17 cellular contexts compared by ENCODE assay signal in the genomic region with DNA sequence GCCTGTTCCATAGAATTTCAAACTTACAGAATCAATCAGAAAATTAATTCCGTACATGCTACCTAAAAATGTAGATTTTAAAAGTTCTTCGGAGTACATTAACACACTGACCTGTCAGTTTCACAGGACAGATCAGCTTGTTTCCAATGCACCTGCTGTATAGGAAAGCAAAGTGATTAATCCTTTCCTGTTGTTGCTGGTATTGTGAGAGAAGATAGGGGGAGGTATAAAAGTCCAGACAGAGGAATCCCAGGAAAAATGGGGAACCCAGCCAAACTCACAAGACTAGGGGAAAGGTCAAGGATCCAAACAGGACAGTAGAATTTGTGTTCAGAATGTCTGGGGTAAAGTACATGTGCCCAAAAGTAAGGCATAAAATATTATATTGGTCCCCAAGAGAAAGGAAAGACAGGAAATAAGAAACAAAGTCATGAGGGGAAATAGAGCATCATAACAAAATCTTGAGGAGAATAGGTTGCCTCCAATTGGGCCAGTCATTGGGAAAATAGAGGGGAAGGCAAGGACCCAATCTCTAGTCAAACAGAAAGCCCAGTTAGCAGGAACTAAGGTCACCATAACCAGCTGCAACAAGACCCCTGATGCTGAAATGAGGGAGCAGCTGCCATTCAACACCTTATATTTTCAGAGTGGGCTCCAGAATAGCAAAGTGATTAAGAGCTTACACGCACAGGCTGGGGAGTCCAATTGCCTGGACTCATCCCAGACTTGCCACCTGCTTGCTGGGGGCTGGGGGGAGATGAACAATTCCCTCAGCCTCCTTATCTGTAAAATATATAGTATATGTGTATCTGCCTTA. TPM values are rescaled to one million over a fixed set of nuclear protein-coding genes. Genes with fewer than 3 reads are reported as not detected.
A peak's percentile ranks its signal among the peaks of the same experiment; 100 is the strongest.
DNase-seq lines count a peak whose midpoint lies in the region; ATAC-seq and TF ChIP-seq lines count a peak whose summit lies in the region.
"Had no signal": no experiment of that assay in that cellular context is flagged by ENCODE, and none has a peak within 500 bp of the region (broad histone marks: within the 10 kb centered on the region; RNA-seq: fewer than 3 reads in every experiment).

No MANE protein-coding gene starts in this region.

- intact Hi-C loops in left cardiac atrium (cut with DNase I) (no loop called here), esophagus muscularis mucosa (cut with DNase I) (no loop called here), dorsolateral prefrontal cortex (cut with DNase I) (no loop called here)

- ATAC-seq in left cardiac atrium = no peak

- H3K36me3 ChIP-seq in right atrium auricular region (no peaks in the 10 kb centered on the region), esophagus muscularis mucosa (no peaks in the 10 kb centered on the region), rectal smooth muscle tissue (ENCODE audit: control insufficient read depth, insufficient read depth, low read length) (no peaks in the 10 kb centered on the region)
- H3K36me3 ChIP-seq: BE2C had no signal

- no peak overlapping the region for H3K9ac ChIP-seq in rectal smooth muscle tissue (ENCODE audit: low read length)
- H3K9ac ChIP-seq: GM23248 had no signal

- H3K4me3 ChIP-seq in right atrium auricular region (no peak overlapping the region), esophagus muscularis mucosa (no peak overlapping the region), rectal smooth muscle tissue (ENCODE audit: low read length) (no peak overlapping the region), dorsolateral prefrontal cortex (no peak overlapping the region)
- H3K4me3 ChIP-seq: GM23248 had no signal

- H3K4me1 ChIP-seq in right atrium auricular region (peaks cover 0 to 74% of the 10 kb centered on the region in 2 donors), esophagus muscularis mucosa (peaks cover 60 to 85% (median 77%) of the 10 kb centered on the region in 4 donors), rectal smooth muscle tissue (ENCODE audit: control insufficient read depth, insufficient read depth, low read length) (peaks cover 33% of the 10 kb centered on the region)
- H3K4me1 ChIP-seq: BE2C had no signal

- no peak for TF ChIP-seq EP300 in esophagus muscularis mucosa (IDR thresholded peaks at IDR 0.05)

- no peak for TF ChIP-seq POLR2A in esophagus muscularis mucosa (IDR thresholded peaks at IDR 0.05; ENCODE audit: low read depth)

- WGBS in esophagus muscularis mucosa = 83% methylated on average over 3 of the region's 3 CpGs

- no peaks in the 10 kb centered on the region for H3K27me3 ChIP-seq in right atrium auricular region
- no peaks in the 10 kb centered on the region for H3K27me3 ChIP-seq in esophagus muscularis mucosa
- no peaks in the 10 kb centered on the region for H3K27me3 ChIP-seq in rectal smooth muscle tissue (ENCODE audit: control insufficient read depth, insufficient read depth, low read length)
- no peaks in the 10 kb centered on the region for H3K27me3 ChIP-seq in dorsolateral prefrontal cortex

- H3K9me3 ChIP-seq in right atrium auricular region = no peaks in the 10 kb centered on the region
- H3K9me3 ChIP-seq in esophagus muscularis mucosa = no peaks in the 10 kb centered on the region
- H3K9me3 ChIP-seq: BE2C had no signal

- DNase-seq in right atrium auricular region (ENCODE audit: low spot score) (no peak), left cardiac atrium (no peak), esophagus muscularis mucosa (ENCODE audit: extremely low spot score) (no peak), dorsolateral prefrontal cortex (no peak)
- no peak for DNase-seq in stimulated activated CD4-positive, alpha-beta T cell treated with anti-CD3 and anti-CD28 coated beads, Interleukin-4, amount 100 ng/mL, for 1 hour
- DNase-seq in activated effector memory CD4-positive, alpha-beta T cell treated with anti-CD3 and anti-CD28 coated beads, Interleukin-2, amount 50 U/mL, for 16 hours = no peak
- DNase-seq: BE2C; CD4-positive, alpha-beta memory T cell; DND-41; GF-D8; GM23248; MV-4-11; NCI-H1436 treated with DMSO at 0.1 percent for 48 hours; NCI-H2081; NCI-H2227 treated with DMSO at 0.1 percent for 48 hours; NCI-H69 had no signal

- H3K27ac ChIP-seq in right atrium auricular region = peak overlapping the region; percentile 34 to 44
- peak overlapping the region; percentile 15 to 89 (median 28) for H3K27ac ChIP-seq in esophagus muscularis mucosa (replicated peaks in 1 of 4)
- peak overlapping the region; percentile 38 for H3K27ac ChIP-seq in rectal smooth muscle tissue (ENCODE audit: low read depth, low read length)
- H3K27ac ChIP-seq in dorsolateral prefrontal cortex = no peak overlapping the region
- H3K27ac ChIP-seq: GM23248 had no signal

- TF ChIP-seq CTCF in right atrium auricular region (IDR thresholded peaks at IDR 0.05) (no peak), esophagus muscularis mucosa (IDR thresholded peaks at IDR 0.05) (no peak), dorsolateral prefrontal cortex (IDR thresholded peaks at IDR 0.05 in 54 of 56, conservative IDR thresholded peaks at IDR 0.05 in 2 of 56; ENCODE audit: low read depth in 1 of 56, partially characterized antibody in 56 of 56) (no peak)

RNA-seq across cellular contexts. Expression of gene FILIP1, which starts 10.3 kb away (rescaled TPM):
- total RNA-seq in right atrium auricular region = 100 to 1,000 TPM in 1 of 2 donors, 10 to 100 TPM in 1; 78.2 to 117 TPM
- 10 to 100 TPM; 85.8 to 86.3 TPM for total RNA-seq in left cardiac atrium
- 10 to 100 TPM; 41.7 to 53.3 (median 48.4) TPM for total RNA-seq in esophagus muscularis mucosa
- 10 to 100 TPM in 2 of 120 experiments, 1 to 10 TPM in 118; 1.6 to 12.2 (median 5.0) TPM for total RNA-seq in dorsolateral prefrontal cortex
- total RNA-seq: CD4-positive, alpha-beta memory T cell had no signal

Comparison
In these comparisons a context has a peak if more than half of its experiments do, and no peak if none do; other contexts are left out.
1. H3K27ac ChIP-seq: peak in right atrium auricular region (2 of 2), esophagus muscularis mucosa (4 of 4) and rectal smooth muscle tissue (single experiment); none in dorsolateral prefrontal cortex (0 of 59).